ENCODE assay signal across 14 cellular contexts in the genomic region with DNA sequence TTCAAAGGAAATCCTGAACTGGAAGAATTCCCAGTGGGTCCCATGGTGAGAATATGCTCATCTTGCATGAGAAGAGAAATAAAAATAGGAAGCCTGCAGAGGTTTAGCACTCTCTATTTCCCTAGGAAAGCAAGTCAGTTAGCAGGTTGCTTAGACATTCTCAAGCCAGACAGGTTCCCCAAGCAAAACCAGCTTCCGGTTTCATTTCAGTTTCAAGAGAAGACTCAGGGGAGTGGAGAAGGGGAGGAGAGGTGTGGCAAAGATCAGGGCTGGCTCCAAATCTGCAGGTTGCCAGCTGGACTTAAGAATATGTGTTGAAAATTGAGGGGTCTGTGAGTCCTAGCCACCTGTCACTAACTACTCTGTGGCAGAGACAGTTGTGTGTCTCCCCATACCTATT.
DNase-seq lines count a peak whose midpoint lies in the region; ATAC-seq and TF ChIP-seq lines count a peak whose summit lies in the region.
"Had no signal": no experiment of that assay in that cellular context is flagged by ENCODE, and none has a peak within 500 bp of the region (broad histone marks: within the 10 kb centered on the region; RNA-seq: fewer than 3 reads in every experiment).

No MANE protein-coding gene starts in this region.

- ATAC-seq in GM18867 (IDR thresholded peaks at IDR 0.05; ENCODE audit: unreplicated experiment), result peak; percentile 77
- peak; percentile 77 for ATAC-seq in GM21390 (IDR thresholded peaks at IDR 0.05; ENCODE audit: unreplicated experiment)
- peak; percentile 60 for ATAC-seq in HG03039 (IDR thresholded peaks at IDR 0.05; ENCODE audit: unreplicated experiment)
- ATAC-seq: CD8-positive, alpha-beta T cell had no signal

- H3K9me3 ChIP-seq in OCI-LY7 (ENCODE audit: low read length), result no peaks in the 10 kb centered on the region
- H3K9me3 ChIP-seq in Karpas-422 (ENCODE audit: low read length), result no peaks in the 10 kb centered on the region
- H3K9me3 ChIP-seq: SJCRH30 had no signal

- TF ChIP-seq CTCF in OCI-LY7 (conservative IDR thresholded peaks at IDR 0.05; ENCODE audit: low read length), result no peak

- no peaks in the 10 kb centered on the region for H3K9me2 ChIP-seq in OCI-LY7 (ENCODE audit: insufficient read depth, low read length)
- H3K9me2 ChIP-seq in Karpas-422 (replicated peaks; ENCODE audit: insufficient read depth, low read length), result no peaks in the 10 kb centered on the region

- H3K4me2 ChIP-seq in OCI-LY7 (ENCODE audit: low read length), result peak overlapping the region; percentile 20; the same call in 1 of the 2 replicates
- no peak overlapping the region for H3K4me2 ChIP-seq in Karpas-422 (ENCODE audit: low read depth, low read length, poor library complexity, severe bottlenecking)
- H3K4me2 ChIP-seq: KMS-11 had no signal

- H3K27ac ChIP-seq in OCI-LY7 (ENCODE audit: low read depth, low read length, poor library complexity, severe bottlenecking) (no peak overlapping the region), Karpas-422 (ENCODE audit: low read length) (no peak overlapping the region)
- H3K27ac ChIP-seq: KMS-11, SJCRH30, skin epidermis had no signal

- H4K20me1 ChIP-seq in OCI-LY7 (ENCODE audit: insufficient read depth, low read length) (no peaks in the 10 kb centered on the region), Karpas-422 (ENCODE audit: insufficient read depth, low read depth, low read length) (no peaks in the 10 kb centered on the region)

- peak; percentile 23 for DNase-seq in OCI-LY7 (ENCODE audit: low spot score)
- no peak for DNase-seq in Karpas-422
- no peak for DNase-seq in erythroblast (lab: John Stamatoyannopoulos, UW)
- no peak for DNase-seq in activated T-cell treated with anti-CD3 and anti-CD28 coated beads, Interleukin-2, amount 50 U/mL, for 1 hour
- no peak for DNase-seq in NCI-H345 treated with DMSO at 0.1 percent for 48 hours (lab: John Stamatoyannopoulos, UW; ENCODE audit: unreplicated experiment)
- DNase-seq: activated CD4-positive, alpha-beta T cell treated with anti-CD3 and anti-CD28 coated beads for 1 hour; activated naive CD4-positive, alpha-beta T cell; CD8-positive, alpha-beta T cell; SJCRH30 had no signal

- BruUV-seq in OCI-LY7 (replicated peaks; lab: Mats Ljungman, UMichigan), result no TSS peak

- no peak for TF ChIP-seq POLR2A in erythroblast (IDR thresholded peaks at IDR 0.05; ENCODE audit: low read length)

- H2AFZ ChIP-seq in OCI-LY7 (ENCODE audit: low read length) (no peak overlapping the region), Karpas-422 (ENCODE audit: low read length) (no peak overlapping the region)

- H3K27me3 ChIP-seq in Karpas-422 (ENCODE audit: low read length), result no peaks in the 10 kb centered on the region

- POLR2A ChIA-PET in OCI-LY7 (lab: Charles Lee), result no interaction called here

- H3K4me1 ChIP-seq in OCI-LY7 (ENCODE audit: insufficient read depth, low read length, poor library complexity, severe bottlenecking) (peaks cover 20% of the 10 kb centered on the region), Karpas-422 (ENCODE audit: low read length) (no peaks in the 10 kb centered on the region)
- H3K4me1 ChIP-seq: SJCRH30 had no signal

- H3K36me3 ChIP-seq in OCI-LY7 (ENCODE audit: insufficient read depth, low read length), result no peaks in the 10 kb centered on the region
- no peaks in the 10 kb centered on the region for H3K36me3 ChIP-seq in Karpas-422 (ENCODE audit: insufficient read depth, low read length)
- H3K36me3 ChIP-seq: SJCRH30 had no signal

- intact Hi-C loops in OCI-LY7 (cut with micrococcal nuclease; ENCODE audit: unreplicated experiment), result no loop called here

- no peak overlapping the region for H3K9ac ChIP-seq in Karpas-422 (ENCODE audit: low read length)
- H3K9ac ChIP-seq: KMS-11 had no signal

- CTCF ChIA-PET in OCI-LY7 (lab: Charles Lee; ENCODE audit: unreplicated experiment), result interaction anchor here (1.1 kb wide), 1 partner anchor 15 kb away, joined by 4 read pairs; no protein-coding TSS in a partner anchor

- H3K79me2 ChIP-seq in OCI-LY7 (ENCODE audit: insufficient read depth, low read depth, low read length) (no peaks in the 10 kb centered on the region), Karpas-422 (ENCODE audit: low read length) (no peaks in the 10 kb centered on the region)

- H3K4me3 ChIP-seq in OCI-LY7 (ENCODE audit: low read depth, low read length, poor library complexity, severe bottlenecking) (no peak overlapping the region), Karpas-422 (ENCODE audit: low read length) (no peak overlapping the region)
- H3K4me3 ChIP-seq: SJCRH30, skin epidermis had no signal
